In the genomic region with DNA sequence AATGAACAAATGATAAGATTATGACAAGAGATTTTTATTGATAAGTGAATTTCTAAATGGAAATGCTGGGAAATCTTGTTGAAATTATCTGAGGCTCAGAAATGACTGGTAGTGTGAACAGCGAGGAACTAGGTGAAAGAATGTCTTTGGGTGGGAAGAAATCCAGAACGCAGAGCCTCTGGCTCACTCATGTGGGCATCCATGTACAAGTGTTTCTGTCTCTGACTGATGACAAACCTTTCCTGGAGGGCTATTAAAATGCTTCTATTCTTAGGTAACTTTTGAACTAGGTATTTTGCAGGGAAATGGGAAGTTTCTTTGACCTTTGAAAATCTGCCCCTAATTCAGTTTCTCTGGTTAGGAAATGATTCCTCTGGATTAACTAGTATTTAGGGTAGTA, we compare ENCODE assay signal across 17 cellular contexts.
"Had no signal": no experiment of that assay in that cellular context is flagged by ENCODE, and none has a peak within 500 bp of the region (broad histone marks: within the 10 kb centered on the region; RNA-seq: fewer than 3 reads in every experiment).

No MANE protein-coding gene starts in this region.

- H3K4me1 ChIP-seq: esophagus muscularis mucosa had no signal

- ATAC-seq: activated CD8-positive, alpha-beta T cell treated with anti-CD3 and anti-CD28 coated beads, Interleukin-2, amount 10 ng/mL, durations not matched to agents 7 days and 5 days; activated T-cell treated with anti-CD3 and anti-CD28 coated beads, Interleukin-2, amount 50 U/mL, for 4 hours; left ventricle myocardium superior; naive thymus-derived CD8-positive, alpha-beta T cell had no signal

- H3K4me1 Mint-ChIP-seq: activated CD4-positive, alpha-beta T cell treated with anti-CD3 and anti-CD28 coated beads, Interleukin-2, amount 10 ng/mL, durations not matched to agents 7 days and 5 days; immature natural killer cell; naive thymus-derived CD8-positive, alpha-beta T cell had no signal

- H3K27me3 ChIP-seq: ovary had no signal

- H3K27ac Mint-ChIP-seq: activated CD4-positive, alpha-beta T cell treated with anti-CD3 and anti-CD28 coated beads, Interleukin-2, amount 10 ng/mL, durations not matched to agents 7 days and 5 days; activated CD8-positive, alpha-beta T cell treated with anti-CD3 and anti-CD28 coated beads, Interleukin-2, amount 10 ng/mL, durations not matched to agents 7 days and 5 days; activated naive CD4-positive, alpha-beta T cell treated with anti-CD3 and anti-CD28 coated beads for 36 hours; dendritic cell treated with granulocyte-macrophage colony-stimulating factor and Interleukin-4, amounts not matched to agents 40 ng/mL and 50 ng/mL, for 4 days; immature natural killer cell; T-helper 1 cell treated with Interleukin-12 subunit alpha and Interleukin-12 subunit beta and Interleukin-4 antibody, amounts not matched to agents 30 μg/mL and 1 μg/mL, for 36 hours had no signal

- H3K4me3 ChIP-seq: esophagus muscularis mucosa, ovary had no signal

- H3K27ac ChIP-seq: esophagus muscularis mucosa, ovary had no signal

- H3K36me3 ChIP-seq: esophagus muscularis mucosa, ovary had no signal

- H3K9me3 ChIP-seq: esophagus muscularis mucosa, ovary had no signal

- DNase-seq: activated CD4-positive, alpha-beta T cell treated with anti-CD3 and anti-CD28 coated beads, Interleukin-2, amount 10 ng/mL, durations not matched to agents 7 days and 5 days; activated CD8-positive, alpha-beta T cell treated with anti-CD3 and anti-CD28 coated beads, Interleukin-2, amount 10 ng/mL, durations not matched to agents 7 days and 5 days; activated naive CD4-positive, alpha-beta T cell treated with anti-CD3 and anti-CD28 coated beads for 36 hours; activated T-cell treated with anti-CD3 and anti-CD28 coated beads, Interleukin-2, amount 50 U/mL, for 4 hours; aorta; effector CD8-positive, alpha-beta T cell; immature natural killer cell; left ventricle myocardium superior; naive thymus-derived CD8-positive, alpha-beta T cell; ovary; stimulated activated CD4-positive, alpha-beta T cell treated with anti-CD3 and anti-CD28 coated beads, Interleukin-12 subunit alpha, Interleukin-12 subunit beta, amount 100 ng/mL, for 4 hours; stimulated activated CD4-positive, alpha-beta T cell treated with anti-CD3 and anti-CD28 coated beads, Interleukin-1b, Interleukin-23, amount 100 ng/mL, for 48 hours; stimulated activated CD8-positive, alpha-beta memory T cell treated with anti-CD3 and anti-CD28 coated beads, Interleukin-4, amount 100 ng/mL, for 48 hours; stimulated activated naive CD4-positive, alpha-beta T cell had no signal

- H3K36me3 Mint-ChIP-seq: immature natural killer cell; naive thymus-derived CD8-positive, alpha-beta T cell had no signal

- H3K9me3 Mint-ChIP-seq: activated CD4-positive, alpha-beta T cell treated with anti-CD3 and anti-CD28 coated beads, Interleukin-2, amount 10 ng/mL, durations not matched to agents 7 days and 5 days; activated naive CD4-positive, alpha-beta T cell treated with anti-CD3 and anti-CD28 coated beads for 36 hours; activated T-cell treated with anti-CD3 and anti-CD28 coated beads, Interleukin-2, amount 50 U/mL, for 4 hours; dendritic cell treated with granulocyte-macrophage colony-stimulating factor and Interleukin-4, amounts not matched to agents 40 ng/mL and 50 ng/mL, for 4 days; T-helper 1 cell treated with Interleukin-12 subunit alpha and Interleukin-12 subunit beta and Interleukin-4 antibody, amounts not matched to agents 30 μg/mL and 1 μg/mL, for 36 hours had no signal

- H3K4me3 Mint-ChIP-seq: activated CD4-positive, alpha-beta T cell treated with anti-CD3 and anti-CD28 coated beads, Interleukin-2, amount 10 ng/mL, durations not matched to agents 7 days and 5 days; activated CD8-positive, alpha-beta T cell treated with anti-CD3 and anti-CD28 coated beads, Interleukin-2, amount 10 ng/mL, durations not matched to agents 7 days and 5 days; activated naive CD4-positive, alpha-beta T cell treated with anti-CD3 and anti-CD28 coated beads for 36 hours; activated T-cell treated with anti-CD3 and anti-CD28 coated beads, Interleukin-2, amount 50 U/mL, for 4 hours; dendritic cell treated with granulocyte-macrophage colony-stimulating factor and Interleukin-4, amounts not matched to agents 40 ng/mL and 50 ng/mL, for 4 days; immature natural killer cell; naive thymus-derived CD8-positive, alpha-beta T cell; T-helper 1 cell treated with Interleukin-12 subunit alpha and Interleukin-12 subunit beta and Interleukin-4 antibody, amounts not matched to agents 30 μg/mL and 1 μg/mL, for 36 hours had no signal

- H3K27me3 Mint-ChIP-seq: activated CD4-positive, alpha-beta T cell treated with anti-CD3 and anti-CD28 coated beads, Interleukin-2, amount 10 ng/mL, durations not matched to agents 7 days and 5 days; dendritic cell treated with granulocyte-macrophage colony-stimulating factor and Interleukin-4, amounts not matched to agents 40 ng/mL and 50 ng/mL, for 4 days; naive thymus-derived CD8-positive, alpha-beta T cell had no signal
